Comparison of ENCODE assay signal across 19 cellular contexts in the genomic region with DNA sequence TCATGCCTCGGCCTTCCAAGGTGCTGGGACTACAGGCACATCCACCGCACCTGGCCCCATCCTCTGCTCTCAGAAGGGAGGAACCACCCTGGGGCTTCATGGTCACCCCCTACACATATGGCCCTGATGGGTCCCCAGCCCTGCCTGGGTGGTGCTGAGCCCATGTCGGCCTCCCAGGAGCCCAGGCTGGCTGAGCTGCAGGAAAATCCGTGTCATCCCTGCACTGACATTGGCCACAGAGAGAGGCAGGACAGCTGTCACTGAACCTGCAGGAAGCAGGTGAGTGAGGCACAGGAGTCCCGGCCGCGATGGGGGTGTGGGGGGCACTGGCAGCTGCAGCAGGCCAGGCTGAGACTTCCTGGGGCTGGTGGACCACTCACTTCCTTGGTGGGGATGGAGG. TPM values are rescaled to one million over a fixed set of nuclear protein-coding genes. Genes with fewer than 3 reads are reported as not detected.
"Had no signal": no experiment of that assay in that cellular context is flagged by ENCODE, and none has a peak within 500 bp of the region (broad histone marks: within the 10 kb centered on the region; RNA-seq: fewer than 3 reads in every experiment).

No MANE protein-coding gene starts in this region.

- H3K36me3 ChIP-seq: esophagus muscularis mucosa, gastroesophageal sphincter, left ventricle myocardium inferior, lower lobe of right lung, right atrium auricular region, sigmoid colon, tibial nerve had no signal

- H3K9me3 ChIP-seq: esophagus muscularis mucosa, left ventricle myocardium inferior, lower lobe of right lung, right atrium auricular region, sigmoid colon, testis, tibial nerve had no signal

- H3K27ac ChIP-seq: epithelial cell of prostate, esophagus muscularis mucosa, gastroesophageal sphincter, left ventricle myocardium inferior, lower lobe of right lung, right atrium auricular region, sigmoid colon, skin epidermis, testis, tibial nerve had no signal

- DNase-seq: sigmoid colon had no signal

- H3K27me3 ChIP-seq: right atrium auricular region, testis, tibial nerve had no signal

- H3K4me1 ChIP-seq: testis had no signal

- H3K4me3 ChIP-seq: left ventricle myocardium inferior, lower lobe of right lung, right atrium auricular region, sigmoid colon, skin epidermis, testis, tibial nerve had no signal

- FAIRE-seq: keratinocyte had no signal

RNA-seq across cellular contexts. Expression of a gene that starts 8.0 kb away (rescaled TPM):
- total RNA-seq: esophagus muscularis mucosa, fibroblast of villous mesenchyme, gastroesophageal sphincter, left cardiac atrium, left ventricle myocardium inferior, lower lobe of right lung, osteocyte, posterior vena cava, right atrium auricular region, sigmoid colon, subcutaneous adipose tissue, testis, tibial nerve, urinary bladder had no signal
- polyA plus RNA-seq: immature natural killer cell, keratinocyte, neural cell, sigmoid colon, urinary bladder had no signal
